Comparison of ENCODE assay signal across 29 cellular contexts in genomic region chrX:114251575-114251974, GRCh38.
"Had no signal": no experiment of that assay in that cellular context is flagged by ENCODE, and none has a peak within 500 bp of the region (broad histone marks: within the 10 kb centered on the region; RNA-seq: fewer than 3 reads in every experiment).

No MANE protein-coding gene starts in this region.

- ATAC-seq: natural killer cell; psoas muscle; right cardiac atrium; sciatic nerve; stimulated activated memory B cell treated with anti-CD40 and anti-IgM and Interleukin-4, amounts not matched to agents 10 μg/mL and 1 μg/mL and 100 μg/mL, for 72 hours; stimulated activated naive CD8-positive, alpha-beta T cell treated with anti-CD3 and anti-CD28 coated beads, Interleukin-15, amount 100 ng/mL, for 72 hours; stimulated activated naive CD8-positive, alpha-beta T cell treated with anti-CD3 and anti-CD28 coated beads, Interleukin-15, Interleukin-2, amounts not matched to agents 100 U/mL and 50 U/mL, for 24 hours had no signal

- H3K27me3 Mint-ChIP-seq: progenitor cell of endocrine pancreas; stimulated activated memory B cell treated with anti-CD40 and anti-IgM and Interleukin-4, amounts not matched to agents 10 μg/mL and 1 μg/mL and 100 μg/mL, for 72 hours; stimulated activated naive CD8-positive, alpha-beta T cell treated with anti-CD3 and anti-CD28 coated beads, Interleukin-15, amount 100 ng/mL, for 72 hours had no signal

- H3K4me1 Mint-ChIP-seq: natural killer cell; nephron; neural progenitor cell; stimulated activated memory B cell treated with anti-CD40 and anti-IgM and Interleukin-4, amounts not matched to agents 10 μg/mL and 1 μg/mL and 100 μg/mL, for 72 hours; stimulated activated naive CD8-positive, alpha-beta T cell treated with anti-CD3 and anti-CD28 coated beads, Interleukin-15, amount 100 ng/mL, for 72 hours had no signal

- H3K9ac ChIP-seq: neural progenitor cell, parathyroid adenoma had no signal

- H3K79me2 ChIP-seq: parathyroid adenoma had no signal

- DNase-seq: natural killer cell; occipital lobe; ovary; posterior cingulate gyrus; psoas muscle; right cardiac atrium; spleen; stimulated activated CD4-positive, alpha-beta T cell treated with anti-CD3 and anti-CD28 coated beads, Interleukin-12 subunit alpha, Interleukin-12 subunit beta, amount 100 ng/mL, for 4 hours; stimulated activated CD4-positive, alpha-beta T cell treated with anti-CD3 and anti-CD28 coated beads, Interleukin-1b, Interleukin-23, amount 100 ng/mL, for 48 hours; stimulated activated CD4-positive, alpha-beta T cell treated with anti-CD3 and anti-CD28 coated beads, Interleukin-4, amount 100 ng/mL, for 1 hour; stimulated activated CD4-positive, alpha-beta T cell treated with anti-CD3 and anti-CD28 coated beads, Interleukin-4, amount 100 ng/mL, for 4 hours; stimulated activated CD8-positive, alpha-beta memory T cell treated with anti-CD3 and anti-CD28 coated beads, Interleukin-4, amount 100 ng/mL, for 48 hours; stimulated activated naive CD4-positive, alpha-beta T cell; stimulated activated naive CD8-positive, alpha-beta T cell treated with anti-CD3 and anti-CD28 coated beads, Interleukin-15, amount 100 ng/mL, for 72 hours; stimulated activated naive CD8-positive, alpha-beta T cell treated with anti-CD3 and anti-CD28 coated beads, Interleukin-15, Interleukin-2, amounts not matched to agents 100 U/mL and 50 U/mL, for 24 hours; thyroid gland; upper lobe of left lung had no signal

- H2AFZ ChIP-seq: neural progenitor cell, parathyroid adenoma had no signal

- H3K27ac Mint-ChIP-seq: natural killer cell; nephron; neural progenitor cell; progenitor cell of endocrine pancreas; stimulated activated memory B cell treated with anti-CD40 and anti-IgM and Interleukin-4, amounts not matched to agents 10 μg/mL and 1 μg/mL and 100 μg/mL, for 72 hours; stimulated activated naive CD8-positive, alpha-beta T cell treated with anti-CD3 and anti-CD28 coated beads, Interleukin-15, amount 100 ng/mL, for 72 hours had no signal

- H3K36me3 ChIP-seq: neural progenitor cell, ovary, spleen, thoracic aorta, thyroid gland, tibial nerve, upper lobe of left lung, vagina had no signal

- FAIRE-seq: urothelium cell line had no signal

- H3K36me3 Mint-ChIP-seq: natural killer cell; neural progenitor cell; stimulated activated memory B cell treated with anti-CD40 and anti-IgM and Interleukin-4, amounts not matched to agents 10 μg/mL and 1 μg/mL and 100 μg/mL, for 72 hours had no signal

- H3K4me1 ChIP-seq: neural progenitor cell, parathyroid adenoma, psoas muscle, spleen, thyroid gland, tibial nerve, upper lobe of left lung, vagina had no signal

- H3K4me3 Mint-ChIP-seq: natural killer cell; nephron; neural progenitor cell; stimulated activated memory B cell treated with anti-CD40 and anti-IgM and Interleukin-4, amounts not matched to agents 10 μg/mL and 1 μg/mL and 100 μg/mL, for 72 hours; stimulated activated naive CD8-positive, alpha-beta T cell treated with anti-CD3 and anti-CD28 coated beads, Interleukin-15, amount 100 ng/mL, for 72 hours had no signal

- H3K27ac ChIP-seq: neural progenitor cell, ovary, parathyroid adenoma, psoas muscle, skin epidermis, spleen, thoracic aorta, thyroid gland, tibial nerve, upper lobe of left lung, vagina had no signal

- H3K9me3 ChIP-seq: ovary, psoas muscle, spleen, thoracic aorta, thyroid gland, tibial nerve, upper lobe of left lung, vagina had no signal

- H3K4me2 ChIP-seq: neural progenitor cell, smooth muscle cell had no signal

- H3K9me3 Mint-ChIP-seq: nephron; neural progenitor cell; stimulated activated memory B cell treated with anti-CD40 and anti-IgM and Interleukin-4, amounts not matched to agents 10 μg/mL and 1 μg/mL and 100 μg/mL, for 72 hours had no signal

- H3K4me3 ChIP-seq: neural progenitor cell, ovary, psoas muscle, skin epidermis, smooth muscle cell, spleen, thoracic aorta, thyroid gland, tibial nerve, upper lobe of left lung, vagina had no signal

- H3K27me3 ChIP-seq: neural progenitor cell, ovary, spleen, thyroid gland, upper lobe of left lung, vagina had no signal
